ENCODE assay signal across 12 cellular contexts in the genomic region with DNA sequence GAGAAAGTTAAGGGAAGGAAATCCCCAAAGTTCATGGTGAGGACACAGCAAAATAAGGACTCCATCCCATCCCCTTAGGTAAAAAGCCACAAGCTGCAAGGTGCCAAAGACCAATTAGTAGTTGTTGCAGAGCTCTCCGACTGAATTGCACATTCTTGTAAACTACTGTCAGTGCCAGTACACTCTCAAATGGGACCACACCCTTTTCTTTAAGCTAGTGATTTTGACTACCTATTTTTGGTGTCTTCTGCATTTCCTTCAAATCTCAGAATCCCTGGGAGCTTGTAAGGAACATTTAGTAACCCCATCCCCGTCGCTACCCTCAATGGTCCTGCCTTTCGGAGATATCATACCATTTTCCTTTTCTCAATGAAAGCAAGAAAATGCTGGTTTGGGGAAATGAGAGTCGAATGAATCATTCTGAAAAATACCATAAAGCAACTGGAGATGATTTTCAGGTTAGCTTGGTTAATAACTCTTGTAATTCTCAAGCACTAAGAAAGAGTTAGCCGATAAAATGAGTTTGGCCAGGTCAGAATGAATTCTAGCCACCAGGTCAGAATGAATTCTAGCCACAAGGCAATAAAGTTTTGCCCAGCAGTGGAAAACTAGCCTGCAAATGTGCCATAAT. TPM values are rescaled to one million over a fixed set of nuclear protein-coding genes. Genes with fewer than 3 reads are reported as not detected.
DNase-seq lines count a peak whose midpoint lies in the region; ATAC-seq and TF ChIP-seq lines count a peak whose summit lies in the region.
"Had no signal": no experiment of that assay in that cellular context is flagged by ENCODE, and none has a peak within 500 bp of the region (broad histone marks: within the 10 kb centered on the region; RNA-seq: fewer than 3 reads in every experiment).

No MANE protein-coding gene starts in this region.

- ATAC-seq in GM18870 (IDR thresholded peaks at IDR 0.05; ENCODE audit: unreplicated experiment) (peak; percentile 51), GM21576 (IDR thresholded peaks at IDR 0.05; ENCODE audit: unreplicated experiment) (peak; percentile 61), HG03108 (IDR thresholded peaks at IDR 0.05; ENCODE audit: unreplicated experiment) (peak; percentile 78), foreskin keratinocyte (peak; percentile 19)
- ATAC-seq: CD8-positive, alpha-beta T cell had no signal

- H3K36me3 ChIP-seq in effector memory CD4-positive, alpha-beta T cell (ENCODE audit: control insufficient read depth, insufficient read depth, low read length), result no peaks in the 10 kb centered on the region
- H3K36me3 ChIP-seq: brain microvascular endothelial cell, Peyer's patch had no signal

- no peaks in the 10 kb centered on the region for H3K27me3 Mint-ChIP-seq in chondrocyte (ENCODE audit: low read depth)

- no peaks in the 10 kb centered on the region for H3K27me3 ChIP-seq in foreskin keratinocyte
- no peaks in the 10 kb centered on the region for H3K27me3 ChIP-seq in effector memory CD4-positive, alpha-beta T cell (replicated peaks; ENCODE audit: control insufficient read depth, insufficient read depth, low read length, poor library complexity, severe bottlenecking)
- H3K27me3 ChIP-seq: brain microvascular endothelial cell, Peyer's patch had no signal

- peaks cover 10% of the 10 kb centered on the region for H3K4me1 ChIP-seq in foreskin keratinocyte
- no peaks in the 10 kb centered on the region for H3K4me1 ChIP-seq in effector memory CD4-positive, alpha-beta T cell (ENCODE audit: control insufficient read depth, insufficient read depth, low read length, poor library complexity, severe bottlenecking)
- H3K4me1 ChIP-seq: Peyer's patch had no signal

- H3K27ac Mint-ChIP-seq in chondrocyte (ENCODE audit: unreplicated experiment), result no peak overlapping the region
- H3K27ac Mint-ChIP-seq: CD8-positive, alpha-beta T cell; nephron had no signal

- H3K27ac ChIP-seq in foreskin keratinocyte, result no peak overlapping the region
- no peak overlapping the region for H3K27ac ChIP-seq in effector memory CD4-positive, alpha-beta T cell (ENCODE audit: insufficient read depth, low read length, poor library complexity, severe bottlenecking)
- H3K27ac ChIP-seq: brain microvascular endothelial cell, Peyer's patch had no signal

- no peak overlapping the region for H3K4me3 ChIP-seq in effector memory CD4-positive, alpha-beta T cell (ENCODE audit: insufficient read depth, low read depth, low read length, poor library complexity, severe bottlenecking)
- H3K4me3 ChIP-seq: Peyer's patch had no signal

- peaks cover 3% of the 10 kb centered on the region for H3K9me3 Mint-ChIP-seq in chondrocyte (ENCODE audit: low read depth)
- H3K9me3 Mint-ChIP-seq: CD8-positive, alpha-beta T cell; nephron had no signal

- H3K4me1 Mint-ChIP-seq in chondrocyte (ENCODE audit: low read depth), result peaks cover 3% of the 10 kb centered on the region
- H3K4me1 Mint-ChIP-seq: nephron had no signal

- peaks cover 1% of the 10 kb centered on the region for H3K36me3 Mint-ChIP-seq in chondrocyte (ENCODE audit: low read depth)
- H3K36me3 Mint-ChIP-seq: CD8-positive, alpha-beta T cell had no signal

- DNase-seq in foreskin keratinocyte (peak in 1 of 2 donors; percentile 39), OCI-M1 (lab: John Stamatoyannopoulos, UW) (no peak), NCI-H2196 (lab: John Stamatoyannopoulos, UW; ENCODE audit: unreplicated experiment) (no peak), chondrocyte (ENCODE audit: low spot score) (no peak)
- no peak for DNase-seq in effector memory CD4-positive, alpha-beta T cell
- DNase-seq: brain microvascular endothelial cell; CD8-positive, alpha-beta T cell; Peyer's patch had no signal

- H3K4me3 Mint-ChIP-seq in chondrocyte (ENCODE audit: unreplicated experiment), result no peak overlapping the region
- H3K4me3 Mint-ChIP-seq: CD8-positive, alpha-beta T cell had no signal

- TF ChIP-seq CTCF in foreskin keratinocyte (conservative IDR thresholded peaks at IDR 0.05), result no peak
- no peak for TF ChIP-seq CTCF in chondrocyte (IDR thresholded peaks at IDR 0.05)

- H3K9me3 ChIP-seq in effector memory CD4-positive, alpha-beta T cell (ENCODE audit: control insufficient read depth, low read length), result no peaks in the 10 kb centered on the region
- H3K9me3 ChIP-seq: Peyer's patch had no signal

RNA-seq across cellular contexts. Expression of a gene that starts 5.2 kb away (rescaled TPM):
- total RNA-seq in foreskin keratinocyte (64.3 and 74.9 TPM in 2 replicates), chondrocyte (30.8 to 55.5 TPM (median 36.2 TPM) in 3 replicates)
- 84.0 and 92.9 TPM in 2 replicates for polyA plus RNA-seq in foreskin keratinocyte

Comparison
In these comparisons a context has a peak if more than half of its experiments do, and no peak if none do; other contexts are left out.
1. ATAC-seq: peak in every context shown above with its lines; median percentile 78 in HG03108; 61 in GM21576; 51 in GM18870; 19 in foreskin keratinocyte.